In genomic region chr2:127615511-127616166, GRCh38 we compare ENCODE assay signal across 15 cellular contexts. TPM values are rescaled to one million over a fixed set of nuclear protein-coding genes. Genes with fewer than 3 reads are reported as not detected.
A peak's percentile ranks its signal among the peaks of the same experiment; 100 is the strongest.
DNase-seq lines count a peak whose midpoint lies in the region; ATAC-seq and TF ChIP-seq lines count a peak whose summit lies in the region.
"Had no signal": no experiment of that assay in that cellular context is flagged by ENCODE, and none has a peak within 500 bp of the region (broad histone marks: within the 10 kb centered on the region; RNA-seq: fewer than 3 reads in every experiment).

No MANE protein-coding gene starts in this region.

- no peak for DNase-seq in activated naive CD4-positive, alpha-beta T cell treated with anti-CD3 and anti-CD28 coated beads, Interleukin-2, amount 50 U/mL, for 16 hours
- DNase-seq in PC-3: peak; percentile 97
- peak; percentile 50 for DNase-seq in epithelial cell of prostate (ENCODE audit: low read depth, low spot score)
- peak; percentile 23 for DNase-seq in stimulated activated CD8-positive, alpha-beta memory T cell treated with anti-CD3 and anti-CD28 coated beads, Interleukin-4, amount 100 ng/mL, for 48 hours
- no peak for DNase-seq in kidney glomerular epithelial cell (lab: John Stamatoyannopoulos, UW)
- DNase-seq: activated T-cell treated with anti-CD3 and anti-CD28 coated beads, Interleukin-2, amount 50 U/mL, for 4 hours; BE2C; erythroblast; Karpas-422; NCI-H2171; stimulated activated CD4-positive, alpha-beta T cell treated with anti-CD3 and anti-CD28 coated beads, Interleukin-4, amount 100 ng/mL, for 24 hours had no signal

- H3K4me1 Mint-ChIP-seq in activated naive CD4-positive, alpha-beta T cell treated with anti-CD3 and anti-CD28 coated beads, Interleukin-2, amount 50 U/mL, for 24 hours: peaks cover 20% of the 10 kb centered on the region

- H3K4me3 ChIP-seq in PC-3 (ENCODE audit: low read length): peak overlapping the region; percentile 29; the same call in 1 of the 2 replicates

- H3K36me3 Mint-ChIP-seq in activated naive CD4-positive, alpha-beta T cell treated with anti-CD3 and anti-CD28 coated beads, Interleukin-2, amount 50 U/mL, for 24 hours: peaks cover 6% of the 10 kb centered on the region

- no peaks in the 10 kb centered on the region for H3K27me3 Mint-ChIP-seq in activated naive CD4-positive, alpha-beta T cell treated with anti-CD3 and anti-CD28 coated beads, Interleukin-2, amount 50 U/mL, for 24 hours

- ATAC-seq in PC-3 (peak; percentile 59), HG02884 (IDR thresholded peaks at IDR 0.05; ENCODE audit: unreplicated experiment) (no peak), HG03108 (IDR thresholded peaks at IDR 0.05; ENCODE audit: unreplicated experiment) (no peak)
- ATAC-seq: activated T-cell treated with anti-CD3 and anti-CD28 coated beads, Interleukin-2, amount 50 U/mL, for 4 hours had no signal

- peak overlapping the region; percentile 82 for H3K4me2 ChIP-seq in PC-3 (ENCODE audit: low read length)

- no peaks in the 10 kb centered on the region for H3K27me3 ChIP-seq in PC-3 (ENCODE audit: low read length)
- H3K27me3 ChIP-seq: BE2C had no signal

- H3K9me3 ChIP-seq in PC-3 (ENCODE audit: low read length): no peaks in the 10 kb centered on the region
- H3K9me3 ChIP-seq: BE2C had no signal

- peaks cover 18% of the 10 kb centered on the region for H3K79me2 ChIP-seq in PC-3 (ENCODE audit: low read length)
- H3K79me2 ChIP-seq: parathyroid adenoma had no signal

- CTCF ChIA-PET in PC-3 (lab: Charles Lee): no interaction called here

- POLR2A ChIA-PET in PC-3 (lab: Charles Lee; ENCODE audit: unreplicated experiment): interaction anchor here (0.6 kb wide), 1 partner anchor 79 kb away, joined by 3 read pairs; no protein-coding TSS in a partner anchor

- intact Hi-C loops in PC-3 (cut with micrococcal nuclease): loop anchor here (2.0 kb wide), 1 partner anchor 17 kb away; no protein-coding TSS in a partner anchor

- H3K36me3 ChIP-seq in PC-3 (ENCODE audit: low read depth, low read length): peaks cover 2% of the 10 kb centered on the region; the same call in 1 of the 2 replicates
- H3K36me3 ChIP-seq: BE2C had no signal

- no peak for TF ChIP-seq CTCF in PC-3 (conservative IDR thresholded peaks at IDR 0.05; ENCODE audit: low read depth, low read length)

- H3F3A ChIP-seq in PC-3 (ENCODE audit: low read length, unreplicated experiment): no peaks in the 10 kb centered on the region

- peak overlapping the region; percentile 37 for H3K4me3 Mint-ChIP-seq in activated naive CD4-positive, alpha-beta T cell treated with anti-CD3 and anti-CD28 coated beads, Interleukin-2, amount 50 U/mL, for 24 hours
- H3K4me3 Mint-ChIP-seq: activated T-cell treated with anti-CD3 and anti-CD28 coated beads, Interleukin-2, amount 50 U/mL, for 4 hours had no signal

- no peaks in the 10 kb centered on the region for H4K20me1 ChIP-seq in PC-3 (ENCODE audit: low read length)

- peak overlapping the region; percentile 58 for H2AFZ ChIP-seq in PC-3 (ENCODE audit: low read length)
- H2AFZ ChIP-seq: parathyroid adenoma had no signal

- H3K27ac ChIP-seq in PC-3 (ENCODE audit: low read length) (peak overlapping the region; percentile 95), epithelial cell of prostate (peak overlapping the region; percentile 41)
- H3K27ac ChIP-seq: parathyroid adenoma had no signal

- H3K9me3 Mint-ChIP-seq in activated naive CD4-positive, alpha-beta T cell treated with anti-CD3 and anti-CD28 coated beads, Interleukin-2, amount 50 U/mL, for 24 hours: peaks cover 5% of the 10 kb centered on the region

- no peak overlapping the region for H3K27ac Mint-ChIP-seq in activated naive CD4-positive, alpha-beta T cell treated with anti-CD3 and anti-CD28 coated beads, Interleukin-2, amount 50 U/mL, for 24 hours

- TSS peak; percentile 48 for BruUV-seq in PC-3 (replicated peaks; lab: Mats Ljungman, UMichigan)

- H3K9ac ChIP-seq in PC-3 (ENCODE audit: low read length): peak overlapping the region; percentile 75
- H3K9ac ChIP-seq: parathyroid adenoma had no signal

- no peaks in the 10 kb centered on the region for H3K9me2 ChIP-seq in PC-3 (replicated peaks; ENCODE audit: low read length)

- H3K4me1 ChIP-seq in PC-3 (ENCODE audit: insufficient read depth, low read length): peaks cover 56% of the 10 kb centered on the region
- H3K4me1 ChIP-seq: BE2C, parathyroid adenoma had no signal

RNA-seq across cellular contexts. Expression of gene GPR17, which starts 30.3 kb away (rescaled TPM):
- 0.92 and 1.0 TPM in 2 replicates for total RNA-seq in PC-3 (2014; rRNA removed)
- total RNA-seq: activated T-cell treated with anti-CD3 and anti-CD28 coated beads, Interleukin-2, amount 50 U/mL, for 4 hours had no signal

RNA-seq across cellular contexts. Expression of gene LIMS2, which starts 59.7 kb away (rescaled TPM):
- total RNA-seq in PC-3 (2014; rRNA removed): 4.6 and 5.0 TPM in 2 replicates

Comparison
In these comparisons a context has a peak if more than half of its experiments do, and no peak if none do; other contexts are left out.
1. DNase-seq: peak in PC-3 (single experiment), epithelial cell of prostate (single experiment) and stimulated activated CD8-positive, alpha-beta memory T cell treated with anti-CD3 and anti-CD28 coated beads, Interleukin-4, amount 100 ng/mL, for 48 hours (single experiment); none in activated naive CD4-positive, alpha-beta T cell treated with anti-CD3 and anti-CD28 coated beads, Interleukin-2, amount 50 U/mL, for 16 hours (single experiment) and kidney glomerular epithelial cell (single experiment).